ENCODE assay signal across 1 cellular context in genomic region chr11:94473177-94473799, GRCh38.
TF ChIP-seq lines count a peak whose summit lies in the region.

No MANE protein-coding gene starts in this region.

TF ChIP-seq in GM12878, 131 proteins besides CTCF, POLR2A, EP300 and RAD21 (continued from another document and continues in another):
- TF ChIP-seq CEBPZ (IDR thresholded peaks at IDR 0.05; ENCODE audit: low read depth, low read length): no peak
- no peak for TF ChIP-seq ZSCAN29 (IDR thresholded peaks at IDR 0.05)
- TF ChIP-seq MYB (IDR thresholded peaks at IDR 0.05; ENCODE audit: borderline replicate concordance, low read depth, low read length): no peak
- TF ChIP-seq RELB (IDR thresholded peaks at IDR 0.05; ENCODE audit: low read depth): peak; percentile 86
- TF ChIP-seq SIX5 (IDR thresholded peaks at IDR 0.05; ENCODE audit: low read depth, low read length, severe bottlenecking): no peak
- no peak for TF ChIP-seq CHD4 (IDR thresholded peaks at IDR 0.05)
- TF ChIP-seq SMAD5 (IDR thresholded peaks at IDR 0.05; ENCODE audit: low read depth): no peak
- TF ChIP-seq ZNF592 (IDR thresholded peaks at IDR 0.05): peak; percentile 90; the same call in 1 of the 2 replicates
- TF ChIP-seq RFX5 (IDR thresholded peaks at IDR 0.05; ENCODE audit: low read depth, low read length): no peak
- no peak for TF ChIP-seq ZBTB4 (CRISPR knock-in tag; IDR thresholded peaks at IDR 0.05)
- TF ChIP-seq BCLAF1 (IDR thresholded peaks at IDR 0.05): no peak
- TF ChIP-seq CHD2 (IDR thresholded peaks at IDR 0.05; ENCODE audit: borderline replicate concordance, low read depth, low read length): peak; percentile 90
- no peak for TF ChIP-seq FOXK2 (IDR thresholded peaks at IDR 0.05)
- peak; percentile 84 for TF ChIP-seq ZNF217 (IDR thresholded peaks at IDR 0.05)
- no peak for TF ChIP-seq NRF1 (conservative IDR thresholded peaks at IDR 0.05; ENCODE audit: low read depth, low read length)
- TF ChIP-seq NKRF (conservative IDR thresholded peaks at IDR 0.05): no peak
- no peak for TF ChIP-seq NR2C1 (IDR thresholded peaks at IDR 0.05)
- no peak for TF ChIP-seq HSF1 (IDR thresholded peaks at IDR 0.05; ENCODE audit: low read depth, low read length)
- TF ChIP-seq POLR2AphosphoS5 (IDR thresholded peaks at IDR 0.05; ENCODE audit: low read length): no peak
- TF ChIP-seq CBX5 (IDR thresholded peaks at IDR 0.05; ENCODE audit: low read depth): peak; percentile 85
- no peak for TF ChIP-seq KLF5 (IDR thresholded peaks at IDR 0.05; ENCODE audit: partially characterized antibody)
- TF ChIP-seq ZNF207 (IDR thresholded peaks at IDR 0.05; ENCODE audit: borderline replicate concordance): no peak
- TF ChIP-seq SMAD1 (IDR thresholded peaks at IDR 0.05; ENCODE audit: low read depth, partially characterized antibody): peak; percentile 75
- TF ChIP-seq PML (IDR thresholded peaks at IDR 0.05; ENCODE audit: low read length): no peak; the same call in 1 of the 2 replicates
- TF ChIP-seq NR2F1 (conservative IDR thresholded peaks at IDR 0.05): peak; percentile 18; the same call in 1 of the 2 replicates
- TF ChIP-seq CREB1 (IDR thresholded peaks at IDR 0.05; ENCODE audit: low read depth): peak; percentile 60; the same call in 1 of the 2 replicates
- TF ChIP-seq MTA3 (IDR thresholded peaks at IDR 0.05; ENCODE audit: borderline replicate concordance, low read length): no peak; the same call in 1 of the 2 replicates
- no peak for TF ChIP-seq USF2 (IDR thresholded peaks at IDR 0.05; ENCODE audit: borderline replicate concordance, low read depth, low read length)
- TF ChIP-seq ZNF274 (IDR thresholded peaks at IDR 0.05; ENCODE audit: insufficient read depth, insufficient read length): no peak
- no peak for TF ChIP-seq GABPA (IDR thresholded peaks at IDR 0.05; ENCODE audit: low read depth)
- TF ChIP-seq REST (IDR thresholded peaks at IDR 0.05; ENCODE audit: low read depth, low read length): no peak
- no peak; the same call in 1 of the 2 replicates for TF ChIP-seq JUND (IDR thresholded peaks at IDR 0.05; ENCODE audit: low read depth, low read length)
- TF ChIP-seq TCF7 (IDR thresholded peaks at IDR 0.05; ENCODE audit: borderline replicate concordance): peak; percentile 13; the same call in 1 of the 2 replicates
